ENCODE assay signal across 18 cellular contexts in genomic region chr10:88497878-88498277, GRCh38.
"Had no signal": no experiment of that assay in that cellular context is flagged by ENCODE, and none has a peak within 500 bp of the region (broad histone marks: within the 10 kb centered on the region; RNA-seq: fewer than 3 reads in every experiment).

No MANE protein-coding gene starts in this region.

- H3K27ac Mint-ChIP-seq: dendritic cell treated with granulocyte-macrophage colony-stimulating factor and Interleukin-4, amounts not matched to agents 40 ng/mL and 50 ng/mL, for 4 days; naive thymus-derived CD8-positive, alpha-beta T cell; stimulated activated effector memory CD8-positive, alpha-beta T cell treated with anti-CD3 and anti-CD28 coated beads, Interleukin-12 subunit alpha, Interleukin-12 subunit beta, amount 100 ng/mL, for 72 hours had no signal

- H3K4me3 Mint-ChIP-seq: dendritic cell treated with granulocyte-macrophage colony-stimulating factor and Interleukin-4, amounts not matched to agents 40 ng/mL and 50 ng/mL, for 4 days; naive thymus-derived CD8-positive, alpha-beta T cell; stimulated activated effector memory CD8-positive, alpha-beta T cell treated with anti-CD3 and anti-CD28 coated beads, Interleukin-12 subunit alpha, Interleukin-12 subunit beta, amount 100 ng/mL, for 72 hours had no signal

- H3K4me1 ChIP-seq: psoas muscle had no signal

- H3K36me3 ChIP-seq: esophagus squamous epithelium, neutrophil, right lobe of liver, tibial artery, upper lobe of left lung, vagina had no signal

- H3K9me3 Mint-ChIP-seq: dendritic cell treated with granulocyte-macrophage colony-stimulating factor and Interleukin-4, amounts not matched to agents 40 ng/mL and 50 ng/mL, for 4 days; stimulated activated effector memory CD8-positive, alpha-beta T cell treated with anti-CD3 and anti-CD28 coated beads, Interleukin-12 subunit alpha, Interleukin-12 subunit beta, amount 100 ng/mL, for 72 hours had no signal

- DNase-seq: esophagus squamous epithelium; foreskin keratinocyte; left colon; mucosa of descending colon; naive thymus-derived CD8-positive, alpha-beta T cell; psoas muscle; retina; right lobe of liver; stimulated activated CD4-positive, alpha-beta T cell treated with anti-CD3 and anti-CD28 coated beads, Interleukin-4, amount 100 ng/mL, for 1 hour; stimulated activated CD8-positive, alpha-beta memory T cell treated with anti-CD3 and anti-CD28 coated beads, Interleukin-4, amount 100 ng/mL, for 48 hours; stimulated activated naive CD8-positive, alpha-beta T cell treated with anti-CD3 and anti-CD28 coated beads, Interleukin-15, Interleukin-2, amounts not matched to agents 100 U/mL and 50 U/mL, for 24 hours; tibial artery; upper lobe of left lung had no signal

- H3K27ac ChIP-seq: esophagus squamous epithelium, foreskin keratinocyte, hepatocyte, neutrophil, psoas muscle, right lobe of liver, tibial artery, upper lobe of left lung, vagina had no signal

- H3K79me2 ChIP-seq: hepatocyte had no signal

- H3K4me2 ChIP-seq: hepatocyte had no signal

- H3K27me3 ChIP-seq: esophagus squamous epithelium, foreskin keratinocyte, hepatocyte, neutrophil, right lobe of liver, tibial artery, upper lobe of left lung, vagina had no signal

- H3K27me3 Mint-ChIP-seq: dendritic cell treated with granulocyte-macrophage colony-stimulating factor and Interleukin-4, amounts not matched to agents 40 ng/mL and 50 ng/mL, for 4 days had no signal

- H3K36me3 Mint-ChIP-seq: stimulated activated effector memory CD8-positive, alpha-beta T cell treated with anti-CD3 and anti-CD28 coated beads, Interleukin-12 subunit alpha, Interleukin-12 subunit beta, amount 100 ng/mL, for 72 hours had no signal

- H3K9me3 ChIP-seq: esophagus squamous epithelium, mucosa of descending colon, neutrophil, psoas muscle, right lobe of liver, tibial artery, upper lobe of left lung, vagina had no signal

- H3K4me3 ChIP-seq: esophagus squamous epithelium, hepatocyte, mucosa of descending colon, psoas muscle, right lobe of liver, tibial artery, upper lobe of left lung, vagina had no signal

- H2AFZ ChIP-seq: hepatocyte had no signal
